8 cellular contexts compared by ENCODE assay signal in genomic region chr11:11036185-11037161, GRCh38.
A peak's percentile ranks its signal among the peaks of the same experiment; 100 is the strongest.
DNase-seq lines count a peak whose midpoint lies in the region; ATAC-seq and TF ChIP-seq lines count a peak whose summit lies in the region.

No MANE protein-coding gene starts in this region.

- DNase-seq in ACHN: peak; percentile 60
- peak; percentile 53 for DNase-seq in ELF-1 (ENCODE audit: low read depth, low spot score)
- peak; percentile 42 to 54 for DNase-seq in Kasumi-1 (lab: John Stamatoyannopoulos, UW)
- DNase-seq in RPMI8226: peak; percentile 62
- peak; percentile 26 for DNase-seq in colonic mucosa
- DNase-seq in tibial nerve (ENCODE audit: low spot score in 2 of 2): peak in 1 of 2 donors; percentile 35

- TF ChIP-seq EP300 in tibial nerve (IDR thresholded peaks at IDR 0.05): no peak

- TF ChIP-seq CTCF in colonic mucosa (IDR thresholded peaks at IDR 0.05): peak; percentile 51
- peak; percentile 66 for TF ChIP-seq CTCF in liver (IDR thresholded peaks at IDR 0.05; ENCODE audit: low read depth, low read length, missing input control)
- peak; percentile 52 to 70 (median 62) for TF ChIP-seq CTCF in tibial nerve (IDR thresholded peaks at IDR 0.05)

- H3K9ac ChIP-seq in colonic mucosa (ENCODE audit: low read depth in 2 of 2, low read length in 2 of 2) (no peak overlapping the region), liver (ENCODE audit: low read depth in 1 of 2, low read length in 2 of 2) (no peak overlapping the region)

- TF ChIP-seq RAD21 in liver (IDR thresholded peaks at IDR 0.05): peak; percentile 87 to 89

- H3K27me3 ChIP-seq in colonic mucosa: no peaks in the 10 kb centered on the region
- H3K27me3 ChIP-seq in liver (ENCODE audit: control insufficient read depth in 4 of 4, insufficient read depth in 4 of 4, low read length in 3 of 4): no peaks in the 10 kb centered on the region
- H3K27me3 ChIP-seq in tibial nerve: no peaks in the 10 kb centered on the region

- intact Hi-C loops in colonic mucosa (cut with DNase I): loop anchor here (10.0 kb wide), 1 partner anchor 228 kb away; no protein-coding TSS in a partner anchor

- ATAC-seq in GM18520 (IDR thresholded peaks at IDR 0.05; ENCODE audit: unreplicated experiment): no peak

- TF ChIP-seq POLR2A in tibial nerve (IDR thresholded peaks at IDR 0.05): no peak

- H3K4me1 ChIP-seq in colonic mucosa (no peaks in the 10 kb centered on the region), liver (ENCODE audit: control insufficient read depth in 4 of 4, insufficient read depth in 4 of 4, low read length in 3 of 4) (no peaks in the 10 kb centered on the region), tibial nerve (peaks cover 0 to 18% (median 3%) of the 10 kb centered on the region in 4 donors)

- H3K36me3 ChIP-seq in colonic mucosa: no peaks in the 10 kb centered on the region
- H3K36me3 ChIP-seq in liver (ENCODE audit: control insufficient read depth in 4 of 4, insufficient read depth in 3 of 4, low read depth in 1 of 4, low read length in 3 of 4): no peaks in the 10 kb centered on the region
- no peaks in the 10 kb centered on the region for H3K36me3 ChIP-seq in tibial nerve

- no peaks in the 10 kb centered on the region for H3K9me3 ChIP-seq in colonic mucosa
- no peaks in the 10 kb centered on the region for H3K9me3 ChIP-seq in liver (ENCODE audit: control insufficient read depth in 4 of 4, low read length in 3 of 4)
- no peaks in the 10 kb centered on the region for H3K9me3 ChIP-seq in tibial nerve

- H3K4me3 ChIP-seq in colonic mucosa (no peak overlapping the region), liver (ENCODE audit: low read depth in 1 of 3, low read length in 3 of 3) (no peak overlapping the region), tibial nerve (no peak overlapping the region)

- WGBS in liver: 76% methylated on average over 4 of the region's 4 CpGs
- 84 to 94% methylated on average over 4 of the region's 4 CpGs for whole genome bisulfite sequencing in tibial nerve, 2 donors

- in situ Hi-C loops in ACHN (cut with HindIII; ENCODE audit: low pct_ligation_motif_present, low pct_unique_long_range_greater_than_20kb, low sequenced_read_pairs): no loop called here

- H3K27ac ChIP-seq in colonic mucosa (no peak overlapping the region), liver (ENCODE audit: low read depth in 1 of 2, low read length in 2 of 2) (no peak overlapping the region), tibial nerve (no peak overlapping the region)

TF ChIP-seq in liver, 16 proteins besides CTCF, POLR2A, EP300 and RAD21:
- TF ChIP-seq EGR1 (IDR thresholded peaks at IDR 0.05; ENCODE audit: low read depth in 2 of 2): no peak
- TF ChIP-seq ATF3 (IDR thresholded peaks at IDR 0.05): no peak
- TF ChIP-seq SP1 (IDR thresholded peaks at IDR 0.05): no peak
- no peak for TF ChIP-seq RXRA (IDR thresholded peaks at IDR 0.05)
